ENCODE assay signal across 8 cellular contexts in the genomic region with DNA sequence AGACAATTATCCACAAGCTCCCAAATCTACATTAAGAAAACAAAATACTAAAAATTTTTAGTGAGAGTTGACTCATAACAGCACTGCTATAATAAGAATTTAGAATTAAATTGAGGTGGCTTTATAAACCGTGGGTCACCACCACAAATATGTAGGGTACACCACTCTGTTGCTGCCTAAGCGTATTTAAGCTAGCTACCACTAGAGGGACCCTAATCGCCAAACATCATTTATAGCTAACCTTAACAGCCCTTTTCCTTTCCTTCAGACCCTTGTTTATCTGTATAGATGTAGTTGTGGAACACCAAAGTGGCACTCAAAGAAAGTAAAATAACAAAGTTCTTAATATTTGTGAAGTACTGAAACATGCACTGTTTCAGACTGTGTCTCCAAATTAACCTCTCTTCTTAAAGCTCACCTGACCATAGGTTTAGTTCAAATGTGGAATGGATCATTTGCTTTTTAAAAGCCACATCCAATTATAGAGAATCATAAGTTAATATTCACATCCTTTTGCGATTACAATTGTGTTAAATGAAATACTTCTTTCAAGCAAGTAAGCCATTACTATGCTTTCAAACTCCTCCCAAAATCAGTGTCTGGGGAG.
A peak's percentile ranks its signal among the peaks of the same experiment; 100 is the strongest.
DNase-seq lines count a peak whose midpoint lies in the region; ATAC-seq, FAIRE-seq and TF ChIP-seq lines count a peak whose summit lies in the region.

No MANE protein-coding gene starts in this region.

- no peaks in the 10 kb centered on the region for H3K79me2 ChIP-seq in astrocyte (ENCODE audit: insufficient read depth, low read length)

- no peaks in the 10 kb centered on the region for H3K9me3 Mint-ChIP-seq in astrocyte (ENCODE audit: unreplicated experiment)

- H3K4me3 Mint-ChIP-seq in astrocyte (ENCODE audit: unreplicated experiment): no peak overlapping the region

- no peaks in the 10 kb centered on the region for H3K36me3 Mint-ChIP-seq in astrocyte (ENCODE audit: low read depth, unreplicated experiment)

- no CpG with 5 or more reads among the region's 4 CpGs for WGBS in iPS DF 6.9 (ENCODE audit: insufficient coverage, insufficient read length)

- H3K4me3 ChIP-seq in astrocyte (ENCODE audit: insufficient read depth, low read depth, low read length): no peak overlapping the region
- no peak overlapping the region for H3K4me3 ChIP-seq in iPS DF 6.9 (ENCODE audit: low read length)

- ATAC-seq in GM19397 (IDR thresholded peaks at IDR 0.05; ENCODE audit: unreplicated experiment) (peak; percentile 79), HG03378 (IDR thresholded peaks at IDR 0.05; ENCODE audit: unreplicated experiment) (peak; percentile 83)

- H3K27me3 ChIP-seq in astrocyte (ENCODE audit: insufficient read depth, low read length): no peaks in the 10 kb centered on the region
- no peaks in the 10 kb centered on the region for H3K27me3 ChIP-seq in iPS DF 6.9 (ENCODE audit: control insufficient read depth, insufficient read depth, low read length)

- no peak overlapping the region for H3K9ac ChIP-seq in astrocyte (ENCODE audit: low read length)

- peak; percentile 60 for FAIRE-seq in astrocyte (lab: Jason Lieb, UNC)

- H3K27ac Mint-ChIP-seq in astrocyte (ENCODE audit: unreplicated experiment): no peak overlapping the region

- peaks cover 8% of the 10 kb centered on the region for H3K4me1 Mint-ChIP-seq in astrocyte (ENCODE audit: low read depth, unreplicated experiment)

- DNase-seq in DMS53 treated with DMSO at 0.1 percent for 48 hours (lab: John Stamatoyannopoulos, UW; ENCODE audit: unreplicated experiment) (peak; percentile 37), NCI-H345 treated with DMSO at 0.1 percent for 48 hours (lab: John Stamatoyannopoulos, UW; ENCODE audit: unreplicated experiment) (peak; percentile 18), astrocyte (ENCODE audit: low read depth) (peak; percentile 61), iPS DF 6.9 (ENCODE audit: low read depth, low spot score) (peak; percentile 63), stromal cell of bone marrow (ENCODE audit: low read depth) (peak; percentile 40)
- no peak for DNase-seq in stimulated activated CD4-positive, alpha-beta T cell treated with anti-CD3 and anti-CD28 coated beads, Interleukin-15, amount 100 ng/mL, for 24 hours

- peak overlapping the region; percentile 9 for H3K4me2 ChIP-seq in astrocyte (ENCODE audit: low read length)

- no peak overlapping the region for H2AFZ ChIP-seq in astrocyte (ENCODE audit: low read depth, low read length)

- TF ChIP-seq CTCF in astrocyte (IDR thresholded peaks at IDR 0.05; ENCODE audit: insufficient read depth, low read depth, low read length): peak; percentile 97

- no peaks in the 10 kb centered on the region for H3K27me3 Mint-ChIP-seq in astrocyte (ENCODE audit: low read depth, unreplicated experiment)

- H3K4me1 ChIP-seq in astrocyte (ENCODE audit: insufficient read depth, low read length): peaks cover 5% of the 10 kb centered on the region
- H3K4me1 ChIP-seq in iPS DF 6.9 (ENCODE audit: control insufficient read depth, insufficient read depth, low read length): no peaks in the 10 kb centered on the region

- no peaks in the 10 kb centered on the region for H4K20me1 ChIP-seq in astrocyte (ENCODE audit: insufficient read depth, low read length)

- H3K36me3 ChIP-seq in astrocyte (ENCODE audit: insufficient read depth, low read length) (no peaks in the 10 kb centered on the region), iPS DF 6.9 (ENCODE audit: control insufficient read depth, insufficient read depth, low read length) (no peaks in the 10 kb centered on the region)

- H3K9me3 ChIP-seq in astrocyte (ENCODE audit: insufficient read depth, low read depth, low read length): no peaks in the 10 kb centered on the region
- no peaks in the 10 kb centered on the region for H3K9me3 ChIP-seq in iPS DF 6.9 (ENCODE audit: control insufficient read depth, insufficient read depth, low read length)

- H3K27ac ChIP-seq in astrocyte (ENCODE audit: low read depth, low read length): no peak overlapping the region
- no peak overlapping the region for H3K27ac ChIP-seq in iPS DF 6.9 (ENCODE audit: low read length)
